ENCODE assay signal across 1 cellular context in genomic region chr15:74799843-74800558, GRCh38.
TF ChIP-seq lines count a peak whose summit lies in the region.

No MANE protein-coding gene starts in this region.

TF ChIP-seq in HepG2, 621 proteins besides CTCF, POLR2A, EP300 and RAD21 (continued from another document and continues in another):
- TF ChIP-seq ZNF24 (IDR thresholded peaks at IDR 0.05) (no peak), PPARG (CRISPR knock-in tag; conservative IDR thresholded peaks at IDR 0.05) (0 out of 2 replicates have a peak, but pooled peaks have one; percentile 33), MTF1 (CRISPR knock-in tag; IDR thresholded peaks at IDR 0.05) (no peak), ZNF350 (CRISPR knock-in tag; IDR thresholded peaks at IDR 0.05; ENCODE audit: borderline replicate concordance, low read depth) (peak; percentile 60; the same call in 1 of the 2 replicates), YY1 (IDR thresholded peaks at IDR 0.05; ENCODE audit: insufficient read depth, insufficient replicate concordance, low read depth, low read length) (peak; percentile 22), STAG1 (CRISPR knock-in tag; IDR thresholded peaks at IDR 0.05) (peak; percentile 86), NR2F6 (IDR thresholded peaks at IDR 0.05) (peak; percentile 27; the same call in 1 of the 2 replicates), NR2F6 (CRISPR knock-in tag; IDR thresholded peaks at IDR 0.05) (peak; percentile 63; the same call in 1 of the 2 replicates), ZNF792 (CRISPR knock-in tag; IDR thresholded peaks at IDR 0.05) (0 out of 2 replicates have a peak, but pooled peaks have one; percentile 48), SIX1 (CRISPR knock-in tag; IDR thresholded peaks at IDR 0.05; ENCODE audit: borderline replicate concordance) (no peak), ZNF761 (CRISPR knock-in tag; conservative IDR thresholded peaks at IDR 0.05) (0 out of 2 replicates have a peak, but pooled peaks have one; percentile 21), SATB2 (CRISPR knock-in tag; IDR thresholded peaks at IDR 0.05) (no peak), NONO (IDR thresholded peaks at IDR 0.05) (no peak), NONO (CRISPR knock-in tag; conservative IDR thresholded peaks at IDR 0.05) (0 out of 2 replicates have a peak, but pooled peaks have one; percentile 26), CHCHD3 (CRISPR knock-in tag; IDR thresholded peaks at IDR 0.05) (0 out of 2 replicates have a peak, but pooled peaks have one; percentile 69), YEATS2 (CRISPR knock-in tag; IDR thresholded peaks at IDR 0.05; ENCODE audit: borderline replicate concordance) (0 out of 2 replicates have a peak, but pooled peaks have one; percentile 28), ZNF720 (CRISPR knock-in tag; IDR thresholded peaks at IDR 0.05) (no peak), ZNF547 (CRISPR knock-in tag; IDR thresholded peaks at IDR 0.05) (no peak), EEA1 (CRISPR knock-in tag; IDR thresholded peaks at IDR 0.05; ENCODE audit: borderline replicate concordance) (no peak), GTF2F1 (IDR thresholded peaks at IDR 0.05; ENCODE audit: low read length) (no peak), RFX1 (IDR thresholded peaks at IDR 0.05) (no peak), ZBTB26 (CRISPR knock-in tag; IDR thresholded peaks at IDR 0.05; ENCODE audit: borderline replicate concordance) (0 out of 2 replicates have a peak, but pooled peaks have one; percentile 10), EHMT2 (IDR thresholded peaks at IDR 0.05; ENCODE audit: borderline replicate concordance, low read depth, low read length) (no peak), TBX2 (CRISPR knock-in tag; IDR thresholded peaks at IDR 0.05; ENCODE audit: borderline replicate concordance) (peak; percentile 35; the same call in 1 of the 2 replicates), ZNF83 (CRISPR knock-in tag; IDR thresholded peaks at IDR 0.05; ENCODE audit: borderline replicate concordance) (no peak), DZIP1 (CRISPR knock-in tag; IDR thresholded peaks at IDR 0.05) (0 out of 2 replicates have a peak, but pooled peaks have one; percentile 9), ZNF556 (CRISPR knock-in tag; IDR thresholded peaks at IDR 0.05; ENCODE audit: borderline replicate concordance) (0 out of 2 replicates have a peak, but pooled peaks have one; percentile 33), XRCC5 (optimal IDR thresholded peaks at IDR 0.05; ENCODE audit: low read length) (peak; percentile 90), ZNF619 (CRISPR knock-in tag; IDR thresholded peaks at IDR 0.05) (0 out of 2 replicates have a peak, but pooled peaks have one; percentile 51)
- TF ChIP-seq, protein P1, sequence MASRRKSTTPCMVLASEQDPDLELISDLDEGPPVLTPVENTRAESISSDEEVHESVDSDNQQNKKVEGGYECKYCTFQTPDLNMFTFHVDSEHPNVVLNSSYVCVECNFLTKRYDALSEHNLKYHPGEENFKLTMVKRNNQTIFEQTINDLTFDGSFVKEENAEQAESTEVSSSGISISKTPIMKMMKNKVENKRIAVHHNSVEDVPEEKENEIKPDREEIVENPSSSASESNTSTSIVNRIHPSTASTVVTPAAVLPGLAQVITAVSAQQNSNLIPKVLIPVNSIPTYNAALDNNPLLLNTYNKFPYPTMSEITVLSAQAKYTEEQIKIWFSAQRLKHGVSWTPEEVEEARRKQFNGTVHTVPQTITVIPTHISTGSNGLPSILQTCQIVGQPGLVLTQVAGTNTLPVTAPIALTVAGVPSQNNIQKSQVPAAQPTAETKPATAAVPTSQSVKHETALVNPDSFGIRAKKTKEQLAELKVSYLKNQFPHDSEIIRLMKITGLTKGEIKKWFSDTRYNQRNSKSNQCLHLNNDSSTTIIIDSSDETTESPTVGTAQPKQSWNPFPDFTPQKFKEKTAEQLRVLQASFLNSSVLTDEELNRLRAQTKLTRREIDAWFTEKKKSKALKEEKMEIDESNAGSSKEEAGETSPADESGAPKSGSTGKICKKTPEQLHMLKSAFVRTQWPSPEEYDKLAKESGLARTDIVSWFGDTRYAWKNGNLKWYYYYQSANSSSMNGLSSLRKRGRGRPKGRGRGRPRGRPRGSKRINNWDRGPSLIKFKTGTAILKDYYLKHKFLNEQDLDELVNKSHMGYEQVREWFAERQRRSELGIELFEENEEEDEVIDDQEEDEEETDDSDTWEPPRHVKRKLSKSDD (CRISPR knock-in tag; IDR thresholded peaks at IDR 0.05; ENCODE audit: low read depth): peak; percentile 49; the same call in 1 of the 2 replicates
- TF ChIP-seq, protein P2, sequence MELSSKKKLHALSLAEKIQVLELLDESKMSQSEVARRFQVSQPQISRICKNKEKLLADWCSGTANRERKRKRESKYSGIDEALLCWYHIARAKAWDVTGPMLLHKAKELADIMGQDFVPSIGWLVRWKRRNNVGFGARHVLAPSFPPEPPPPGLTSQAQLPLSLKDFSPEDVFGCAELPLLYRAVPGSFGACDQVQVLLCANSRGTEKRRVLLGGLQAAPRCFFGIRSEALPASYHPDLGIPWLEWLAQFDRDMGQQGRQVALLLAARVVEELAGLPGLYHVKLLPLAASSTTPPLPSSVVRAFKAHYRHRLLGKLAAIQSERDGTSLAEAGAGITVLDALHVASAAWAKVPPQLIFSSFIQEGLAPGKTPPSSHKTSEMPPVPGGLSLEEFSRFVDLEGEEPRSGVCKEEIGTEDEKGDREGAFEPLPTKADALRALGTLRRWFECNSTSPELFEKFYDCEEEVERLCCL (CRISPR knock-in tag; IDR thresholded peaks at IDR 0.05; ENCODE audit: borderline replicate concordance): no peak
- TF ChIP-seq, protein P3, sequence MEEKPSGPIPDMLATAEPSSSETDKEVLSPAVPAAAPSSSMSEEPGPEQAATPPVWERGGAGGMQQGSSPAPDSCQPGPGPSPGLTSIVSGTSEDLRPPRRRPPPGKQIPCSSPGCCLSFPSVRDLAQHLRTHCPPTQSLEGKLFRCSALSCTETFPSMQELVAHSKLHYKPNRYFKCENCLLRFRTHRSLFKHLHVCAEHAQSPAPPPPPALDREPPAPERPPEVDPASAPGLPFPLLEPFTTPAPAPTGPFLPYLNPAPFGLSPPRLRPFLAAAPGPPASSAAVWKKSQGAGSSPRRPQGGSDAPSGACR (CRISPR knock-in tag; IDR thresholded peaks at IDR 0.05): 0 out of 2 replicates have a peak, but pooled peaks have one; percentile 25
- TF ChIP-seq, protein P4, sequence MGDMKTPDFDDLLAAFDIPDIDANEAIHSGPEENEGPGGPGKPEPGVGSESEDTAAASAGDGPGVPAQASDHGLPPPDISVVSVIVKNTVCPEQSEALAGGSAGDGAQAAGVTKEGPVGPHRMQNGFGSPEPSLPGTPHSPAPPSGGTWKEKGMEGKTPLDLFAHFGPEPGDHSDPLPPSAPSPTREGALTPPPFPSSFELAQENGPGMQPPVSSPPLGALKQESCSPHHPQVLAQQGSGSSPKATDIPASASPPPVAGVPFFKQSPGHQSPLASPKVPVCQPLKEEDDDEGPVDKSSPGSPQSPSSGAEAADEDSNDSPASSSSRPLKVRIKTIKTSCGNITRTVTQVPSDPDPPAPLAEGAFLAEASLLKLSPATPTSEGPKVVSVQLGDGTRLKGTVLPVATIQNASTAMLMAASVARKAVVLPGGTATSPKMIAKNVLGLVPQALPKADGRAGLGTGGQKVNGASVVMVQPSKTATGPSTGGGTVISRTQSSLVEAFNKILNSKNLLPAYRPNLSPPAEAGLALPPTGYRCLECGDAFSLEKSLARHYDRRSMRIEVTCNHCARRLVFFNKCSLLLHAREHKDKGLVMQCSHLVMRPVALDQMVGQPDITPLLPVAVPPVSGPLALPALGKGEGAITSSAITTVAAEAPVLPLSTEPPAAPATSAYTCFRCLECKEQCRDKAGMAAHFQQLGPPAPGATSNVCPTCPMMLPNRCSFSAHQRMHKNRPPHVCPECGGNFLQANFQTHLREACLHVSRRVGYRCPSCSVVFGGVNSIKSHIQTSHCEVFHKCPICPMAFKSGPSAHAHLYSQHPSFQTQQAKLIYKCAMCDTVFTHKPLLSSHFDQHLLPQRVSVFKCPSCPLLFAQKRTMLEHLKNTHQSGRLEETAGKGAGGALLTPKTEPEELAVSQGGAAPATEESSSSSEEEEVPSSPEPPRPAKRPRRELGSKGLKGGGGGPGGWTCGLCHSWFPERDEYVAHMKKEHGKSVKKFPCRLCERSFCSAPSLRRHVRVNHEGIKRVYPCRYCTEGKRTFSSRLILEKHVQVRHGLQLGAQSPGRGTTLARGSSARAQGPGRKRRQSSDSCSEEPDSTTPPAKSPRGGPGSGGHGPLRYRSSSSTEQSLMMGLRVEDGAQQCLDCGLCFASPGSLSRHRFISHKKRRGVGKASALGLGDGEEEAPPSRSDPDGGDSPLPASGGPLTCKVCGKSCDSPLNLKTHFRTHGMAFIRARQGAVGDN (CRISPR knock-in tag; IDR thresholded peaks at IDR 0.05): peak; percentile 62
- TF ChIP-seq, protein P5, sequence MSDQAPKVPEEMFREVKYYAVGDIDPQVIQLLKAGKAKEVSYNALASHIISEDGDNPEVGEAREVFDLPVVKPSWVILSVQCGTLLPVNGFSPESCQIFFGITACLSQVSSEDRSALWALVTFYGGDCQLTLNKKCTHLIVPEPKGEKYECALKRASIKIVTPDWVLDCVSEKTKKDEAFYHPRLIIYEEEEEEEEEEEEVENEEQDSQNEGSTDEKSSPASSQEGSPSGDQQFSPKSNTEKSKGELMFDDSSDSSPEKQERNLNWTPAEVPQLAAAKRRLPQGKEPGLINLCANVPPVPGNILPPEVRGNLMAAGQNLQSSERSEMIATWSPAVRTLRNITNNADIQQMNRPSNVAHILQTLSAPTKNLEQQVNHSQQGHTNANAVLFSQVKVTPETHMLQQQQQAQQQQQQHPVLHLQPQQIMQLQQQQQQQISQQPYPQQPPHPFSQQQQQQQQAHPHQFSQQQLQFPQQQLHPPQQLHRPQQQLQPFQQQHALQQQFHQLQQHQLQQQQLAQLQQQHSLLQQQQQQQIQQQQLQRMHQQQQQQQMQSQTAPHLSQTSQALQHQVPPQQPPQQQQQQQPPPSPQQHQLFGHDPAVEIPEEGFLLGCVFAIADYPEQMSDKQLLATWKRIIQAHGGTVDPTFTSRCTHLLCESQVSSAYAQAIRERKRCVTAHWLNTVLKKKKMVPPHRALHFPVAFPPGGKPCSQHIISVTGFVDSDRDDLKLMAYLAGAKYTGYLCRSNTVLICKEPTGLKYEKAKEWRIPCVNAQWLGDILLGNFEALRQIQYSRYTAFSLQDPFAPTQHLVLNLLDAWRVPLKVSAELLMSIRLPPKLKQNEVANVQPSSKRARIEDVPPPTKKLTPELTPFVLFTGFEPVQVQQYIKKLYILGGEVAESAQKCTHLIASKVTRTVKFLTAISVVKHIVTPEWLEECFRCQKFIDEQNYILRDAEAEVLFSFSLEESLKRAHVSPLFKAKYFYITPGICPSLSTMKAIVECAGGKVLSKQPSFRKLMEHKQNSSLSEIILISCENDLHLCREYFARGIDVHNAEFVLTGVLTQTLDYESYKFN (CRISPR knock-in tag; conservative IDR thresholded peaks at IDR 0.05): 0 out of 2 replicates have a peak, but pooled peaks have one; percentile 26
- TF ChIP-seq, protein P6, sequence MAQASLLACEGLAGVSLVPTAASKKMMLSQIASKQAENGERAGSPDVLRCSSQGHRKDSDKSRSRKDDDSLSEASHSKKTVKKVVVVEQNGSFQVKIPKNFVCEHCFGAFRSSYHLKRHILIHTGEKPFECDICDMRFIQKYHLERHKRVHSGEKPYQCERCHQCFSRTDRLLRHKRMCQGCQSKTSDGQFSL (CRISPR knock-in tag; IDR thresholded peaks at IDR 0.05): peak; percentile 43; the same call in 1 of the 2 replicates
- TF ChIP-seq, protein P7, sequence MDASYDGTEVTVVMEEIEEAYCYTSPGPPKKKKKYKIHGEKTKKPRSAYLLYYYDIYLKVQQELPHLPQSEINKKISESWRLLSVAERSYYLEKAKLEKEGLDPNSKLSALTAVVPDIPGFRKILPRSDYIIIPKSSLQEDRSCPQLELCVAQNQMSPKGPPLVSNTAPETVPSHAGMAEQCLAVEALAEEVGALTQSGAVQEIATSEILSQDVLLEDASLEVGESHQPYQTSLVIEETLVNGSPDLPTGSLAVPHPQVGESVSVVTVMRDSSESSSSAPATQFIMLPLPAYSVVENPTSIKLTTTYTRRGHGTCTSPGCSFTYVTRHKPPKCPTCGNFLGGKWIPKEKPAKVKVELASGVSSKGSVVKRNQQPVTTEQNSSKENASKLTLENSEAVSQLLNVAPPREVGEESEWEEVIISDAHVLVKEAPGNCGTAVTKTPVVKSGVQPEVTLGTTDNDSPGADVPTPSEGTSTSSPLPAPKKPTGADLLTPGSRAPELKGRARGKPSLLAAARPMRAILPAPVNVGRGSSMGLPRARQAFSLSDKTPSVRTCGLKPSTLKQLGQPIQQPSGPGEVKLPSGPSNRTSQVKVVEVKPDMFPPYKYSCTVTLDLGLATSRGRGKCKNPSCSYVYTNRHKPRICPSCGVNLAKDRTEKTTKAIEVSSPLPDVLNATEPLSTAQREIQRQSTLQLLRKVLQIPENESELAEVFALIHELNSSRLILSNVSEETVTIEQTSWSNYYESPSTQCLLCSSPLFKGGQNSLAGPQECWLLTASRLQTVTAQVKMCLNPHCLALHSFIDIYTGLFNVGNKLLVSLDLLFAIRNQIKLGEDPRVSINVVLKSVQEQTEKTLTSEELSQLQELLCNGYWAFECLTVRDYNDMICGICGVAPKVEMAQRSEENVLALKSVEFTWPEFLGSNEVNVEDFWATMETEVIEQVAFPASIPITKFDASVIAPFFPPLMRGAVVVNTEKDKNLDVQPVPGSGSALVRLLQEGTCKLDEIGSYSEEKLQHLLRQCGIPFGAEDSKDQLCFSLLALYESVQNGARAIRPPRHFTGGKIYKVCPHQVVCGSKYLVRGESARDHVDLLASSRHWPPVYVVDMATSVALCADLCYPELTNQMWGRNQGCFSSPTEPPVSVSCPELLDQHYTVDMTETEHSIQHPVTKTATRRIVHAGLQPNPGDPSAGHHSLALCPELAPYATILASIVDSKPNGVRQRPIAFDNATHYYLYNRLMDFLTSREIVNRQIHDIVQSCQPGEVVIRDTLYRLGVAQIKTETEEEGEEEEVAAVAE (CRISPR knock-in tag; IDR thresholded peaks at IDR 0.05; ENCODE audit: borderline replicate concordance): peak; percentile 59; the same call in 1 of the 2 replicates
